ENCODE assay signal across 1 cellular context in the genomic region with DNA sequence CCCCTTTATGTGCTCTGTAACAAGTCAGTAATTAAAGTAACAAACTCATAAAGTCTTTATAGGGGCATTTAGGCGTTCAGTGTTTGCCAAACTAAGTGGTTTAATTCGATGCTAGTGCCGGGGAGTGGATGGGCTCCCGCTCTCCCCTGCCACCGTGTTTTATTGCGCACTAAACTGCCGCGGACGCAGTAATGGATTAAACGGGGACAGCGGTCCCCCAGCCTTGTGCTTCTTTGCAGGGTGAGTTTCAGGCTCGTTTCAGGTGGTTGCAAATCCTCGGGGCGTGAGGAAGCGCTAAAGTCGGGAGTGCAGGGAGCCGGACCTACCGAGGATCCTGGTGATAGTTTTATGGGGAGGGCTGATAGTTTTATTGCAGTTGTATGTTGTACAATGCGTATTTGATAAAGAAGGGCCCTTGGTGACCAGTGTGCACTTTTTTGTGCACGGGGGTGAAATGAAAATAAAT.
TF ChIP-seq lines count a peak whose summit lies in the region.

No MANE protein-coding gene starts in this region.

TF ChIP-seq in WTC11, 78 proteins besides CTCF, POLR2A, EP300 and RAD21 (continued from another document):
- TF ChIP-seq OVOL2 (CRISPR knock-in tag; IDR thresholded peaks at IDR 0.05; ENCODE audit: borderline replicate concordance) (no peak), ZNF121 (CRISPR knock-in tag; IDR thresholded peaks at IDR 0.05) (no peak), IRF1 (CRISPR knock-in tag; IDR thresholded peaks at IDR 0.05) (no peak), GTF2I (CRISPR knock-in tag; conservative IDR thresholded peaks at IDR 0.05) (no peak), CREB1 (CRISPR knock-in tag; IDR thresholded peaks at IDR 0.05) (no peak), ZNF232 (CRISPR knock-in tag; IDR thresholded peaks at IDR 0.05) (no peak), ELF4 (CRISPR knock-in tag; IDR thresholded peaks at IDR 0.05; ENCODE audit: low read depth) (no peak), ATF6 (CRISPR knock-in tag; IDR thresholded peaks at IDR 0.05) (no peak), CREM (CRISPR knock-in tag; IDR thresholded peaks at IDR 0.05) (no peak), CBFB (CRISPR knock-in tag; IDR thresholded peaks at IDR 0.05; ENCODE audit: low read depth) (no peak)
- TF ChIP-seq, protein P1, sequence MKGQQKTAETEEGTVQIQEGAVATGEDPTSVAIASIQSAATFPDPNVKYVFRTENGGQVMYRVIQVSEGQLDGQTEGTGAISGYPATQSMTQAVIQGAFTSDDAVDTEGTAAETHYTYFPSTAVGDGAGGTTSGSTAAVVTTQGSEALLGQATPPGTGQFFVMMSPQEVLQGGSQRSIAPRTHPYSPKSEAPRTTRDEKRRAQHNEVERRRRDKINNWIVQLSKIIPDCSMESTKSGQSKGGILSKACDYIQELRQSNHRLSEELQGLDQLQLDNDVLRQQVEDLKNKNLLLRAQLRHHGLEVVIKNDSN (CRISPR knock-in tag; IDR thresholded peaks at IDR 0.05): no peak
- TF ChIP-seq, protein P2, sequence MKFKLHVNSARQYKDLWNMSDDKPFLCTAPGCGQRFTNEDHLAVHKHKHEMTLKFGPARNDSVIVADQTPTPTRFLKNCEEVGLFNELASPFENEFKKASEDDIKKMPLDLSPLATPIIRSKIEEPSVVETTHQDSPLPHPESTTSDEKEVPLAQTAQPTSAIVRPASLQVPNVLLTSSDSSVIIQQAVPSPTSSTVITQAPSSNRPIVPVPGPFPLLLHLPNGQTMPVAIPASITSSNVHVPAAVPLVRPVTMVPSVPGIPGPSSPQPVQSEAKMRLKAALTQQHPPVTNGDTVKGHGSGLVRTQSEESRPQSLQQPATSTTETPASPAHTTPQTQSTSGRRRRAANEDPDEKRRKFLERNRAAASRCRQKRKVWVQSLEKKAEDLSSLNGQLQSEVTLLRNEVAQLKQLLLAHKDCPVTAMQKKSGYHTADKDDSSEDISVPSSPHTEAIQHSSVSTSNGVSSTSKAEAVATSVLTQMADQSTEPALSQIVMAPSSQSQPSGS (CRISPR knock-in tag; IDR thresholded peaks at IDR 0.05; ENCODE audit: borderline replicate concordance, low read depth): no peak
- TF ChIP-seq, protein P3, sequence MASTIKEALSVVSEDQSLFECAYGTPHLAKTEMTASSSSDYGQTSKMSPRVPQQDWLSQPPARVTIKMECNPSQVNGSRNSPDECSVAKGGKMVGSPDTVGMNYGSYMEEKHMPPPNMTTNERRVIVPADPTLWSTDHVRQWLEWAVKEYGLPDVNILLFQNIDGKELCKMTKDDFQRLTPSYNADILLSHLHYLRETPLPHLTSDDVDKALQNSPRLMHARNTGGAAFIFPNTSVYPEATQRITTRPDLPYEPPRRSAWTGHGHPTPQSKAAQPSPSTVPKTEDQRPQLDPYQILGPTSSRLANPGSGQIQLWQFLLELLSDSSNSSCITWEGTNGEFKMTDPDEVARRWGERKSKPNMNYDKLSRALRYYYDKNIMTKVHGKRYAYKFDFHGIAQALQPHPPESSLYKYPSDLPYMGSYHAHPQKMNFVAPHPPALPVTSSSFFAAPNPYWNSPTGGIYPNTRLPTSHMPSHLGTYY (CRISPR knock-in tag; IDR thresholded peaks at IDR 0.05): no peak
